ENCODE assay signal across 9 cellular contexts in genomic region chr15:88913850-88914169, GRCh38. TPM values are rescaled to one million over a fixed set of nuclear protein-coding genes. Genes with fewer than 3 reads are reported as not detected.
DNase-seq lines count a peak whose midpoint lies in the region; ATAC-seq lines count a peak whose summit lies in the region.
"Had no signal": no experiment of that assay in that cellular context is flagged by ENCODE, and none has a peak within 500 bp of the region (broad histone marks: within the 10 kb centered on the region; RNA-seq: fewer than 3 reads in every experiment).

No MANE protein-coding gene starts in this region.

- peaks cover 2% of the 10 kb centered on the region for H3K27me3 Mint-ChIP-seq in stimulated activated naive CD8-positive, alpha-beta T cell treated with anti-CD3 and anti-CD28 coated beads, Interleukin-15, Interleukin-2, amounts not matched to agents 100 ng/mL and 50 ng/mL, for 24 hours

- H3K36me3 Mint-ChIP-seq in stimulated activated naive CD8-positive, alpha-beta T cell treated with anti-CD3 and anti-CD28 coated beads, Interleukin-15, Interleukin-2, amounts not matched to agents 100 ng/mL and 50 ng/mL, for 24 hours (ENCODE audit: low read depth), result no peaks in the 10 kb centered on the region

- H4K91ac ChIP-seq in mesenchymal stem cell (ENCODE audit: low read length), result no peak overlapping the region

- H3K4me2 ChIP-seq in mesenchymal stem cell (ENCODE audit: low read length, poor library complexity, severe bottlenecking), result peak overlapping the region; percentile 91

- H3K27ac ChIP-seq in mesenchymal stem cell (ENCODE audit: low read length, poor library complexity, severe bottlenecking), result no peak overlapping the region

- peak overlapping the region; percentile 94 for H3K27ac Mint-ChIP-seq in stimulated activated naive CD8-positive, alpha-beta T cell treated with anti-CD3 and anti-CD28 coated beads, Interleukin-15, Interleukin-2, amounts not matched to agents 100 ng/mL and 50 ng/mL, for 24 hours

- H3K4ac ChIP-seq in mesenchymal stem cell (ENCODE audit: low read depth in 1 of 2, low read length in 2 of 2), result no peak overlapping the region

- 100% methylated on average over 3 of the region's 4 CpGs for WGBS in mesenchymal stem cell

- H3K4me1 ChIP-seq in mesenchymal stem cell (ENCODE audit: control insufficient read depth, insufficient read depth, low read depth, low read length), result peaks cover 26% of the 10 kb centered on the region

- H3K4me1 Mint-ChIP-seq in stimulated activated naive CD8-positive, alpha-beta T cell treated with anti-CD3 and anti-CD28 coated beads, Interleukin-15, Interleukin-2, amounts not matched to agents 100 ng/mL and 50 ng/mL, for 24 hours (ENCODE audit: low read depth), result peaks cover 26% of the 10 kb centered on the region

- H3K27me3 ChIP-seq in mesenchymal stem cell (ENCODE audit: control insufficient read depth in 1 of 2, insufficient read depth in 1 of 2, low read length in 2 of 2), result no peaks in the 10 kb centered on the region

- peak overlapping the region in 1 of 2 experiments; percentile 90 for H3K4me3 ChIP-seq in mesenchymal stem cell (ENCODE audit: insufficient read depth in 1 of 2, low read depth in 1 of 2, low read length in 2 of 2)

- H3K18ac ChIP-seq in mesenchymal stem cell (ENCODE audit: low read depth in 1 of 2, low read length in 2 of 2), result no peak overlapping the region

- no peak overlapping the region for H4K8ac ChIP-seq in mesenchymal stem cell (ENCODE audit: low read length)

- no peaks in the 10 kb centered on the region for H3K9me3 ChIP-seq in mesenchymal stem cell (ENCODE audit: control insufficient read depth, low read length)

- no peak overlapping the region for H2AK5ac ChIP-seq in mesenchymal stem cell (ENCODE audit: low read length, severe bottlenecking)

- H2AFZ ChIP-seq in mesenchymal stem cell (ENCODE audit: low read depth, low read length), result no peak overlapping the region

- H2BK12ac ChIP-seq in mesenchymal stem cell (ENCODE audit: low read length in 2 of 2), result no peak overlapping the region

- peaks cover 13% of the 10 kb centered on the region for H3K79me1 ChIP-seq in mesenchymal stem cell (replicated peaks; ENCODE audit: low read length, poor library complexity, severe bottlenecking)

- no peak for ATAC-seq in stimulated activated naive CD8-positive, alpha-beta T cell treated with anti-CD3 and anti-CD28 coated beads, Interleukin-15, Interleukin-2, amounts not matched to agents 100 U/mL and 50 U/mL, for 24 hours
- ATAC-seq in HG02840 (IDR thresholded peaks at IDR 0.05; ENCODE audit: low FRiP score, unreplicated experiment) (no peak), GM21360 (IDR thresholded peaks at IDR 0.05; ENCODE audit: unreplicated experiment) (no peak)

- no peak overlapping the region for H2BK15ac ChIP-seq in mesenchymal stem cell (ENCODE audit: low read depth, poor library complexity, severe bottlenecking)

- peak overlapping the region; percentile 90 for H3K9ac ChIP-seq in mesenchymal stem cell (ENCODE audit: low read length)

- no peak overlapping the region for H3K14ac ChIP-seq in mesenchymal stem cell (ENCODE audit: low read length in 2 of 2)

- no peaks in the 10 kb centered on the region for H3K9me3 Mint-ChIP-seq in stimulated activated naive CD8-positive, alpha-beta T cell treated with anti-CD3 and anti-CD28 coated beads, Interleukin-15, Interleukin-2, amounts not matched to agents 100 ng/mL and 50 ng/mL, for 24 hours

- no peak for DNase-seq in stimulated activated naive CD8-positive, alpha-beta T cell treated with anti-CD3 and anti-CD28 coated beads, Interleukin-15, Interleukin-2, amounts not matched to agents 100 U/mL and 50 U/mL, for 24 hours
- DNase-seq in amniotic epithelial cell (ENCODE audit: low read depth) (peak; percentile 43), mesenchymal stem cell (no peak), retina (no peak)
- DNase-seq in NK-92 treated with Interleukin-12 subunit alpha and Interleukin-12 subunit beta, amount 100 ng/mL, for 24 hours (lab: John Stamatoyannopoulos, UW), result no peak
- DNase-seq: central memory CD4-positive, alpha-beta T cell had no signal

- no peak overlapping the region for H2BK5ac ChIP-seq in mesenchymal stem cell (ENCODE audit: low read depth, low read length, poor library complexity, severe bottlenecking)

- H3K23ac ChIP-seq in mesenchymal stem cell (ENCODE audit: low read length in 2 of 2), result no peak overlapping the region

- H2BK120ac ChIP-seq in mesenchymal stem cell (ENCODE audit: low read depth, low read length), result no peak overlapping the region

- H3K4me3 Mint-ChIP-seq in stimulated activated naive CD8-positive, alpha-beta T cell treated with anti-CD3 and anti-CD28 coated beads, Interleukin-15, Interleukin-2, amounts not matched to agents 100 ng/mL and 50 ng/mL, for 24 hours, result peak overlapping the region; percentile 92

- H3K36me3 ChIP-seq in mesenchymal stem cell (ENCODE audit: control insufficient read depth in 1 of 2, insufficient read depth in 2 of 2, low read depth in 1 of 2, low read length in 2 of 2), result peaks cover 0 to 17% of the 10 kb centered on the region in 2 experiments

RNA-seq across cellular contexts. Expression of gene MFGE8, which starts 0.6 kb away (rescaled TPM):
- 160 TPM for polyA plus RNA-seq in mesenchymal stem cell (2013, experiment 1 of 2)
- polyA plus RNA-seq in mesenchymal stem cell (2013, experiment 2 of 2), result 152 TPM

RNA-seq across cellular contexts. Expression of gene HAPLN3, which starts 18.5 kb away (rescaled TPM):
- 0.98 TPM for polyA plus RNA-seq in mesenchymal stem cell (2013, experiment 1 of 2)
- polyA plus RNA-seq in mesenchymal stem cell (2013, experiment 2 of 2), result 1.1 TPM
